In the genomic region with DNA sequence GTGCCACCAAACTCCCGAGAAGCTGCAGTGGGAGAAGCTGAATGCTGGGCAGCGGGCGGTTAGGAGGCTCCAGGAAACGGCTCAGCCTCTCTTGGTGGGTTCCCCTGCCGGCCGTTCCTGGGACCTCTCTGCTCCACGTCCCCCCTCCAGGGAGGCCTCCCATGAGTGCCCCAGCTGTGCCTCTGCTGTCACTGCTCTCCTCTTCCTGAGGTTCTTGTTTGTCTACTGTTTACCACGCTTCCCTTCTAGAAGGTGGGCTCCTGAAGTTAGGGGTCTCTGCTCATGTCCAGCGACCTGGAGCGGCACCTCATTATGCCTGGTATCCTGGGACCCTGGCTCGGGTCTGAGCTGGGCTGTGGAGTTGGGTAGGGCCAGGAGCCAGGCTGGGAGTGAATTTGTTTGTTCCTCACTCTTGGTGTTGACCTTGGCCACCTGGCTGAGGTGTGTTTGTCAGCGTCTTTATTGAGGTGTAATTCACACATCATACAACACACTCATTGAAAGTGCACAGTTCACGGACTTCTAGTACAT, we compare ENCODE assay signal across 20 cellular contexts. TPM values are rescaled to one million over a fixed set of nuclear protein-coding genes. Genes with fewer than 3 reads are reported as not detected.
DNase-seq lines count a peak whose midpoint lies in the region; ATAC-seq, FAIRE-seq and TF ChIP-seq lines count a peak whose summit lies in the region.
"Had no signal": no experiment of that assay in that cellular context is flagged by ENCODE, and none has a peak within 500 bp of the region (broad histone marks: within the 10 kb centered on the region; RNA-seq: fewer than 3 reads in every experiment).

No MANE protein-coding gene starts in this region.

- peaks cover 29 to 44% (median 32%) of the 10 kb centered on the region in 3 donors for H3K4me1 ChIP-seq in pancreas

- intact Hi-C loops in left ventricle myocardium superior (cut with micrococcal nuclease) (no loop called here), pancreas (cut with DNase I) (no loop called here)

- no peaks in the 10 kb centered on the region for H3K27me3 ChIP-seq in pancreas
- H3K27me3 ChIP-seq: esophagus squamous epithelium, suprapubic skin had no signal

- H3K4me3 ChIP-seq in pancreas = no peak overlapping the region
- H3K4me3 ChIP-seq: esophagus squamous epithelium, GM23338, suprapubic skin had no signal

- H3K4me1 Mint-ChIP-seq in IgD-negative memory B cell = peaks cover 45 to 64% (median 46%) of the 10 kb centered on the region in 3 donors

- peak; percentile 71 for DNase-seq in DMS53 (lab: John Stamatoyannopoulos, UW)
- peak; percentile 29 for DNase-seq in left ventricle myocardium superior
- DNase-seq in pancreas = peak in 3 of 6 donors; percentile 49 to 70 (median 53)
- DNase-seq in NCI-H2171 treated with DMSO at 0.1 percent for 48 hours (lab: John Stamatoyannopoulos, UW) = no peak
- no peak for DNase-seq in activated CD4-positive, alpha-beta T cell treated with anti-CD3 and anti-CD28 coated beads, Interleukin-2, amount 50 U/mL, for 4 hours
- DNase-seq in stimulated activated CD8-positive, alpha-beta memory T cell treated with anti-CD3 and anti-CD28 coated beads, Interleukin-4, amount 100 ng/mL, for 48 hours = no peak
- no peak for DNase-seq in activated CD4-positive, CD25-positive, alpha-beta regulatory T cell (lab: John Stamatoyannopoulos, UW)
- DNase-seq: DMS79; esophagus squamous epithelium; head of caudate nucleus; kidney glomerular epithelial cell; MM.1S; NCI-H1930; stimulated activated CD4-positive, alpha-beta T cell treated with anti-CD3 and anti-CD28 coated beads, Interleukin-1b, Interleukin-23, amount 100 ng/mL, for 48 hours; T-helper 1 cell had no signal

- peak overlapping the region in 3 of 4 donors; percentile 22 to 38 (median 30) for H3K27ac ChIP-seq in pancreas
- H3K27ac ChIP-seq: esophagus squamous epithelium, suprapubic skin had no signal

- H3K9me3 ChIP-seq in pancreas = no peaks in the 10 kb centered on the region
- H3K9me3 ChIP-seq: esophagus squamous epithelium, suprapubic skin had no signal

- H3K36me3 ChIP-seq in pancreas = no peaks in the 10 kb centered on the region
- H3K36me3 ChIP-seq: esophagus squamous epithelium, suprapubic skin had no signal

- H3K9me3 Mint-ChIP-seq in IgD-negative memory B cell = no peaks in the 10 kb centered on the region
- H3K9me3 Mint-ChIP-seq: GM23338 had no signal

- H3K27ac Mint-ChIP-seq in IgD-negative memory B cell = peak overlapping the region in 2 of 3 donors; percentile 70 to 91
- H3K27ac Mint-ChIP-seq: GM23338 had no signal

- TF ChIP-seq CTCF in pancreas (IDR thresholded peaks at IDR 0.05) = no peak

- ATAC-seq in left ventricle myocardium superior (no peak), pancreas (peak in 3 of 4 donors; percentile 36 to 63 (median 49))
- ATAC-seq: activated CD4-positive, CD25-positive, alpha-beta regulatory T cell treated with anti-CD3 and anti-CD28 coated beads, Interleukin-2, amount 50 U/mL, for 24 hours; GM23338 had no signal

- no peaks in the 10 kb centered on the region for H3K27me3 Mint-ChIP-seq in IgD-negative memory B cell

- FAIRE-seq in pancreas (lab: Jason Lieb, UNC) = no peak
- FAIRE-seq: RCC 7860 had no signal

- WGBS in pancreas, 2 donors = 55 to 61% methylated on average over 13 of the region's 13 CpGs

- H3K4me3 Mint-ChIP-seq in IgD-negative memory B cell = peak overlapping the region; percentile 59 to 92 (median 88)
- H3K4me3 Mint-ChIP-seq: GM23338 had no signal

- H3K36me3 Mint-ChIP-seq in IgD-negative memory B cell = no peaks in the 10 kb centered on the region

RNA-seq across cellular contexts. Expression of a gene that starts 37.8 kb away (rescaled TPM):
- polyA plus RNA-seq in IgD-negative memory B cell (18.4 TPM), pancreas (10 to 100 TPM; 13.2 to 13.8 TPM)
- total RNA-seq in left ventricle myocardium superior (94.0 TPM), pancreas (10 to 100 TPM; 16.6 to 36.4 (median 23.6) TPM)

RNA-seq across cellular contexts. Expression of a gene that starts 44.9 kb away (rescaled TPM):
- polyA plus RNA-seq in IgD-negative memory B cell (5.2 TPM), pancreas (1 to 10 TPM; 1.6 to 2.2 TPM)
- total RNA-seq in left ventricle myocardium superior (9.7 TPM), pancreas (1 to 10 TPM in 5 of 6 donors, under 1 TPM in 1; 0.75 to 3.2 (median 1.2) TPM)

Comparison
In these comparisons a context has a peak if more than half of its experiments do, and no peak if none do; other contexts are left out.
1. DNase-seq: peak in DMS53 (single experiment) and left ventricle myocardium superior (single experiment); none in NCI-H2171 treated with DMSO at 0.1 percent for 48 hours (single experiment), activated CD4-positive, alpha-beta T cell treated with anti-CD3 and anti-CD28 coated beads, Interleukin-2, amount 50 U/mL, for 4 hours (0 of 2), stimulated activated CD8-positive, alpha-beta memory T cell treated with anti-CD3 and anti-CD28 coated beads, Interleukin-4, amount 100 ng/mL, for 48 hours (single experiment) and activated CD4-positive, CD25-positive, alpha-beta regulatory T cell (0 of 4).